ENCODE assay signal across 1 cellular context in the genomic region with DNA sequence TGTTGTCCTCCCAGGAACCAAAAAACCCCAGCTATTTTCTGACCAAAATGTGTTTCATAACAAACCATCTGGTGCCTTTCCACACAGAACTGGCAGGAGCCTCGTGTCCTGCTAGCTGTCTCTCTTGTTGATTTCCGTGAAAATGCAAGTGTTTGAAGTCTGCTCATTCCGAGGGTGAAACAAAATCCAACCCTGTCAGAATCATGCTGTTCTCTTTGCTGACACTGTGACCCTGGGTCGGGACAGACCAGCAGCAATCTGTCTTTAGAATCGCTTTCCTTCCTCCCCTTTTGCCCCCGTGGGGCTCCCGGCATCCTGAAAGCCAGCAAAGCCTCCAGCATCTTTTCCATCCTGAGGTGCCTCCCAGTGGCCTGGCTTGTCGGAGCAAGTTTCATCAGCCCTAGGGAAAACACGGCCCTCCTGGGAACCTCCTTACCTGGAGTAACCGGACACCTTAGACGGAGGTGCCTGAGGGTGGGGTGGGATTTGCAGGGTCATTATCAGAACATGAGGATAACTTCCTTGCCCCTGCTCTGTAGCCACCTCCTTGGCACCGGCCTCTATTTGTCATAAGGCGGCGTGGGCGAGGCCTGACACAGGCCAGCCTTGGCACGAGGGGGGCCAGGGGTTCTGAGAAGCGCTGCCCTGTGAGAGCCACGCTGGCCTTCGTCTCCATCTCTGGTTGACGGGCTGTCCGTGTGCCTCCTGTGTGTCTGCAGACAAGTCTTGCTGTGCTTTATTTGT.
TF ChIP-seq lines count a peak whose summit lies in the region.

No MANE protein-coding gene starts in this region.

TF ChIP-seq in HepG2, 621 proteins besides CTCF, POLR2A, EP300 and RAD21:
- no peak for TF ChIP-seq HMGA1 (CRISPR knock-in tag; conservative IDR thresholded peaks at IDR 0.05)
- TF ChIP-seq, protein P1, sequence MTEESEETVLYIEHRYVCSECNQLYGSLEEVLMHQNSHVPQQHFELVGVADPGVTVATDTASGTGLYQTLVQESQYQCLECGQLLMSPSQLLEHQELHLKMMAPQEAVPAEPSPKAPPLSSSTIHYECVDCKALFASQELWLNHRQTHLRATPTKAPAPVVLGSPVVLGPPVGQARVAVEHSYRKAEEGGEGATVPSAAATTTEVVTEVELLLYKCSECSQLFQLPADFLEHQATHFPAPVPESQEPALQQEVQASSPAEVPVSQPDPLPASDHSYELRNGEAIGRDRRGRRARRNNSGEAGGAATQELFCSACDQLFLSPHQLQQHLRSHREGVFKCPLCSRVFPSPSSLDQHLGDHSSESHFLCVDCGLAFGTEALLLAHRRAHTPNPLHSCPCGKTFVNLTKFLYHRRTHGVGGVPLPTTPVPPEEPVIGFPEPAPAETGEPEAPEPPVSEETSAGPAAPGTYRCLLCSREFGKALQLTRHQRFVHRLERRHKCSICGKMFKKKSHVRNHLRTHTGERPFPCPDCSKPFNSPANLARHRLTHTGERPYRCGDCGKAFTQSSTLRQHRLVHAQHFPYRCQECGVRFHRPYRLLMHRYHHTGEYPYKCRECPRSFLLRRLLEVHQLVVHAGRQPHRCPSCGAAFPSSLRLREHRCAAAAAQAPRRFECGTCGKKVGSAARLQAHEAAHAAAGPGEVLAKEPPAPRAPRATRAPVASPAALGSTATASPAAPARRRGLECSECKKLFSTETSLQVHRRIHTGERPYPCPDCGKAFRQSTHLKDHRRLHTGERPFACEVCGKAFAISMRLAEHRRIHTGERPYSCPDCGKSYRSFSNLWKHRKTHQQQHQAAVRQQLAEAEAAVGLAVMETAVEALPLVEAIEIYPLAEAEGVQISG (CRISPR knock-in tag; IDR thresholded peaks at IDR 0.05) = 0 out of 2 replicates have a peak, but pooled peaks have one; percentile 14
- TF ChIP-seq STAG1 (CRISPR knock-in tag; IDR thresholded peaks at IDR 0.05) = 0 out of 2 replicates have a peak, but pooled peaks have one; percentile 16
- TF ChIP-seq SP1 (IDR thresholded peaks at IDR 0.05) = no peak
- TF ChIP-seq SP1 (CRISPR knock-in tag; IDR thresholded peaks at IDR 0.05) = no peak
- no peak for TF ChIP-seq POLR2AphosphoS2 (IDR thresholded peaks at IDR 0.05; ENCODE audit: low read depth, low read length)
- no peak for TF ChIP-seq EEA1 (CRISPR knock-in tag; IDR thresholded peaks at IDR 0.05; ENCODE audit: borderline replicate concordance)
- TF ChIP-seq JUND (CRISPR knock-in tag; IDR thresholded peaks at IDR 0.05) = no peak
- TF ChIP-seq SAFB2 (CRISPR knock-in tag; IDR thresholded peaks at IDR 0.05; ENCODE audit: borderline replicate concordance, low read depth) = no peak
- no peak for TF ChIP-seq JARID2 (CRISPR knock-in tag; IDR thresholded peaks at IDR 0.05; ENCODE audit: insufficient replicate concordance)
- TF ChIP-seq ZMYM2 (CRISPR knock-in tag; IDR thresholded peaks at IDR 0.05) = no peak
- TF ChIP-seq ZNF644 (CRISPR knock-in tag; IDR thresholded peaks at IDR 0.05; ENCODE audit: low read depth) = no peak
- no peak for TF ChIP-seq ZNF224 (CRISPR knock-in tag; IDR thresholded peaks at IDR 0.05)
- TF ChIP-seq ZFX (CRISPR knock-in tag; IDR thresholded peaks at IDR 0.05; ENCODE audit: low read depth) = 0 out of 2 replicates have a peak, but pooled peaks have one; percentile 25
- no peak for TF ChIP-seq YY1 (IDR thresholded peaks at IDR 0.05; ENCODE audit: insufficient read depth, insufficient replicate concordance, low read depth, low read length)
- no peak for TF ChIP-seq ZNF607 (CRISPR knock-in tag; IDR thresholded peaks at IDR 0.05; ENCODE audit: borderline replicate concordance)
- no peak for TF ChIP-seq MEIS2 (CRISPR knock-in tag; IDR thresholded peaks at IDR 0.05)
- 0 out of 2 replicates have a peak, but pooled peaks have one; percentile 14 for TF ChIP-seq HOXA3 (CRISPR knock-in tag; IDR thresholded peaks at IDR 0.05)
- TF ChIP-seq ZNF841 (CRISPR knock-in tag; IDR thresholded peaks at IDR 0.05; ENCODE audit: borderline replicate concordance) = no peak
- no peak for TF ChIP-seq ZNF704 (CRISPR knock-in tag; IDR thresholded peaks at IDR 0.05; ENCODE audit: borderline replicate concordance)
- TF ChIP-seq CC2D1A (CRISPR knock-in tag; IDR thresholded peaks at IDR 0.05) = no peak
- TF ChIP-seq SMAD9 (CRISPR knock-in tag; IDR thresholded peaks at IDR 0.05) = no peak
- TF ChIP-seq CENPBD1 (CRISPR knock-in tag; IDR thresholded peaks at IDR 0.05; ENCODE audit: borderline replicate concordance, low read depth) = no peak
- TF ChIP-seq ZNF138 (CRISPR knock-in tag; IDR thresholded peaks at IDR 0.05; ENCODE audit: low read depth) = no peak
- TF ChIP-seq PHF20 (CRISPR knock-in tag; IDR thresholded peaks at IDR 0.05) = no peak
